28 cellular contexts compared by ENCODE assay signal in the genomic region with DNA sequence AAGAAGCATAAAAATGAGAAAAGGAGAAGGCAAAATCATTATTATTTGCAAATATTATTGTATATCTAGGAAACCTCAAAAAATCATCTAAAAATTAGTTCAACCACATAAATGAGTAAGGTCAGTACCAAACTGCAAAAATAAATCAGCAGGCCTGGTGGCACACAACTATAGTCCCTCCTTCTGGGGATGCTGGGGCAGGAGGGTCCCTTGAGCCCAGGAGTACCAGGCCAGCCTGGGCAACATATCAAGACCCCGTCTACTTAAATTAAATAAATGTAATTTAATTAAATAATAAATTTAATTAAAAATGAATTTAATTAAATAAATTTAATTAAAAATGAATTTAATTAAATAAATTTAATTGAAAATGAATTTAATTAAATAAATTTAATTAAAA. TPM values are rescaled to one million over a fixed set of nuclear protein-coding genes. Genes with fewer than 3 reads are reported as not detected.
"Had no signal": no experiment of that assay in that cellular context is flagged by ENCODE, and none has a peak within 500 bp of the region (broad histone marks: within the 10 kb centered on the region; RNA-seq: fewer than 3 reads in every experiment).

No MANE protein-coding gene starts in this region.

- H3K4me3 Mint-ChIP-seq: activated CD4-positive, alpha-beta T cell treated with anti-CD3 and anti-CD28 coated beads, Interleukin-2, amount 10 ng/mL, durations not matched to agents 7 days and 5 days; activated CD8-positive, alpha-beta memory T cell treated with anti-CD3 and anti-CD28 coated beads, Interleukin-2, amount 10 ng/mL, durations not matched to agents 7 days and 5 days; activated CD8-positive, alpha-beta T cell treated with anti-CD3 and anti-CD28 coated beads for 36 hours; activated naive CD8-positive, alpha-beta T cell treated with anti-CD3 and anti-CD28 coated beads, Interleukin-2, amount 50 U/mL, for 24 hours; endodermal cell; naive B cell; stimulated activated memory B cell treated with anti-CD40 and anti-IgM and Interleukin-4, amounts not matched to agents 10 μg/mL and 1 μg/mL and 100 μg/mL, for 72 hours had no signal

- H3K36me3 Mint-ChIP-seq: activated CD8-positive, alpha-beta memory T cell treated with anti-CD3 and anti-CD28 coated beads, Interleukin-2, amount 10 ng/mL, durations not matched to agents 7 days and 5 days; stimulated activated memory B cell treated with anti-CD40 and anti-IgM and Interleukin-4, amounts not matched to agents 10 μg/mL and 1 μg/mL and 100 μg/mL, for 72 hours had no signal

- H3K27ac Mint-ChIP-seq: activated CD4-positive, alpha-beta T cell treated with anti-CD3 and anti-CD28 coated beads, Interleukin-2, amount 10 ng/mL, durations not matched to agents 7 days and 5 days; activated CD8-positive, alpha-beta memory T cell treated with anti-CD3 and anti-CD28 coated beads, Interleukin-2, amount 10 ng/mL, durations not matched to agents 7 days and 5 days; activated CD8-positive, alpha-beta T cell treated with anti-CD3 and anti-CD28 coated beads for 36 hours; activated naive CD8-positive, alpha-beta T cell treated with anti-CD3 and anti-CD28 coated beads, Interleukin-2, amount 50 U/mL, for 24 hours; endodermal cell; naive B cell; stimulated activated memory B cell treated with anti-CD40 and anti-IgM and Interleukin-4, amounts not matched to agents 10 μg/mL and 1 μg/mL and 100 μg/mL, for 72 hours had no signal

- H3K4me1 ChIP-seq: left lung, sigmoid colon, stomach, suprapubic skin, transverse colon had no signal

- H3K27me3 Mint-ChIP-seq: activated naive CD8-positive, alpha-beta T cell treated with anti-CD3 and anti-CD28 coated beads, Interleukin-2, amount 50 U/mL, for 24 hours had no signal

- H3K4me3 ChIP-seq: left lung, lung, sigmoid colon, smooth muscle cell, stomach, suprapubic skin, transverse colon had no signal

- H3K4me2 ChIP-seq: smooth muscle cell had no signal

- FAIRE-seq: urothelium cell line had no signal

- H3K9me3 ChIP-seq: suprapubic skin had no signal

- H3K4me1 Mint-ChIP-seq: activated CD4-positive, alpha-beta T cell treated with anti-CD3 and anti-CD28 coated beads, Interleukin-2, amount 10 ng/mL, durations not matched to agents 7 days and 5 days; activated CD8-positive, alpha-beta memory T cell treated with anti-CD3 and anti-CD28 coated beads, Interleukin-2, amount 10 ng/mL, durations not matched to agents 7 days and 5 days; activated naive CD8-positive, alpha-beta T cell treated with anti-CD3 and anti-CD28 coated beads, Interleukin-2, amount 50 U/mL, for 24 hours; naive B cell; stimulated activated memory B cell treated with anti-CD40 and anti-IgM and Interleukin-4, amounts not matched to agents 10 μg/mL and 1 μg/mL and 100 μg/mL, for 72 hours had no signal

- DNase-seq: activated CD4-positive, alpha-beta T cell treated with anti-CD3 and anti-CD28 coated beads, Interleukin-2, amount 10 ng/mL, durations not matched to agents 7 days and 5 days; activated CD4-positive, CD25-positive, alpha-beta regulatory T cell treated with anti-CD3 and anti-CD28 coated beads, Interleukin-2, amount 50 U/mL, for 72 hours; activated CD8-positive, alpha-beta memory T cell treated with anti-CD3 and anti-CD28 coated beads, Interleukin-2, amount 10 ng/mL, durations not matched to agents 7 days and 5 days; activated CD8-positive, alpha-beta T cell treated with anti-CD3 and anti-CD28 coated beads for 36 hours; activated gamma-delta T cell; activated naive CD4-positive, alpha-beta T cell treated with anti-CD3 and anti-CD28 coated beads, Interleukin-2, amount 50 U/mL, for 16 hours; activated naive CD8-positive, alpha-beta T cell treated with anti-CD3 and anti-CD28 coated beads, Interleukin-2, amount 50 U/mL, for 24 hours; activated T-cell treated with anti-CD3 and anti-CD28 coated beads for 4 hours; cerebellar nuclear complex; cortex of kidney; endodermal cell; kidney glomerular epithelial cell; left lung; naive B cell; occipital lobe; posterior cingulate gyrus; sigmoid colon; stimulated activated CD4-positive, alpha-beta T cell treated with anti-CD3 and anti-CD28 coated beads, Interleukin-15, amount 100 ng/mL, for 24 hours; stomach; transverse colon had no signal

- H3K36me3 ChIP-seq: left lung, sigmoid colon, stomach, suprapubic skin, transverse colon had no signal

- ATAC-seq: activated CD8-positive, alpha-beta memory T cell treated with anti-CD3 and anti-CD28 coated beads, Interleukin-2, amount 10 ng/mL, durations not matched to agents 7 days and 5 days; activated CD8-positive, alpha-beta T cell treated with anti-CD3 and anti-CD28 coated beads for 36 hours; activated naive CD8-positive, alpha-beta T cell treated with anti-CD3 and anti-CD28 coated beads, Interleukin-2, amount 50 U/mL, for 24 hours; left lung; stimulated activated memory B cell treated with anti-CD40 and anti-IgM and Interleukin-4, amounts not matched to agents 10 μg/mL and 1 μg/mL and 100 μg/mL, for 72 hours had no signal

- H3K27me3 ChIP-seq: left lung, sigmoid colon, stomach, transverse colon had no signal

- H3K27ac ChIP-seq: epithelial cell of prostate, left lung, sigmoid colon, stomach, suprapubic skin, transverse colon, VCaP had no signal

RNA-seq across cellular contexts. Expression of gene TRIM67, which starts 40.3 kb away (rescaled TPM):
- total RNA-seq: activated CD4-positive, alpha-beta T cell treated with anti-CD3 and anti-CD28 coated beads, Interleukin-2, amount 10 ng/mL, durations not matched to agents 7 days and 5 days; activated CD8-positive, alpha-beta memory T cell treated with anti-CD3 and anti-CD28 coated beads, Interleukin-2, amount 10 ng/mL, durations not matched to agents 7 days and 5 days; activated CD8-positive, alpha-beta T cell treated with anti-CD3 and anti-CD28 coated beads for 36 hours; fibroblast of villous mesenchyme had no signal
